ENCODE assay signal across 8 cellular contexts in the genomic region with DNA sequence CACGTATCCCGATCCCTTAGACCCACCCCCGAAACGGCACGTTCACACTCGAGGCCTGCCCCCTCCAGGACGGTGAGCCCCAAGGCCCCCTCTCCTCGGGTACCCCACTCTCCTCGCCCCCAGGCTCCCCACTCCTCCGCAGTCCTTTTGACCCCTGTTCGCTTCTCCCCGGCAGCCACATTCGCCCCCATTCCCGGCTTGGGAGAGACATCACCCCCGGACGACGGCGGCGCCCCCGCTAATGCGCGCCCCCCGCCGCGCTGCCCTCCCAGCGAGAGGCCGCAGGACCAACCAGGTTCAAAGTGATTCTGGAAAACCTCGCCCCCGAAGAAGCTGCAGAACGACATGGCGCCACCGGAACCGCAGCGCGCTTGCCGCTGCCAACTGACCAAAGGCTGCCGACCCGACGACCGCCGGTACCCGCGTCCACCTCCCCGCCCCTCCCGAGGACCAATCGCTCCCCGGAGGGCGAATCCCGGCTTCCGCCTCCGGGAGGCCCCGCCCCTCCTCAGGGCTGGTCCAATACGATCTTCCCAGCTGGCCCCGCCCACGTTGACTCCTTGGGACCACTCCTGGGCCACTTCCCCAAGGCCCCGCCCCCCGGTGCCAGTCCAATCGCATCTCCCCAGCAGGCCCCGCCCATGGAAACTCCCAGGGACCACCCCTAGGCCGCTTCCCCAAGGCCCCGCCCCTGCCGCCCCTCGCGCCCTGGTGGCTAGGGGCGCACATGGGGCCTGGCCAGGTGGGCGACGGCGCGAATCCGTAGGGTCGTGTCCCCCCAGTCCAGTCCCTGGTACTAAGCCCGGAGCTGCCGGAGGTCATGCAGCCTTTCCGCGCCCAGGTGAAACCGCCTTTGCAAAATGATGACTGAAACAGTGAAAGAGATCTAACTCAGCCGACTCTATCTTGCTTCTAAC. TPM values are rescaled to one million over a fixed set of nuclear protein-coding genes. Genes with fewer than 3 reads are reported as not detected.
DNase-seq lines count a peak whose midpoint lies in the region; ATAC-seq and TF ChIP-seq lines count a peak whose summit lies in the region.

A gene with protein sequence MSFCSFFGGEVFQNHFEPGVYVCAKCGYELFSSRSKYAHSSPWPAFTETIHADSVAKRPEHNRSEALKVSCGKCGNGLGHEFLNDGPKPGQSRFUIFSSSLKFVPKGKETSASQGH (minus strand): TSS at position 390 of the 917 bp plus-strand sequence. CDS start 43 bp downstream, at position 347.

- H3K4me3 ChIP-seq in testis: peak within 1 kb of the TSS; percentile 85 to 89

- no peak for TF ChIP-seq CTCF in omental fat pad (IDR thresholded peaks at IDR 0.05)
- no peak for TF ChIP-seq CTCF in testis (IDR thresholded peaks at IDR 0.05)

- H3K36me3 ChIP-seq in testis (ENCODE audit: low read depth, missing control alignments): no peaks in the 10 kb centered on the region

- peaks cover 2% of the 10 kb centered on the region for H3K36me3 Mint-ChIP-seq in activated naive CD4-positive, alpha-beta T cell treated with anti-CD3 and anti-CD28 coated beads, Interleukin-2, amount 50 U/mL, for 24 hours

- H3K9me3 ChIP-seq in testis: no peaks in the 10 kb centered on the region

- DNase-seq in GM04504 (ENCODE audit: low read depth) (peak; percentile 96), NCI-H1092 (lab: John Stamatoyannopoulos, UW) (peak; percentile 100), germinal center (ENCODE audit: low spot score) (peak; percentile 100), omental fat pad (ENCODE audit: low spot score) (peak; percentile 99), testis (peak; percentile 100)

- H3K27me3 Mint-ChIP-seq in activated naive CD4-positive, alpha-beta T cell treated with anti-CD3 and anti-CD28 coated beads, Interleukin-2, amount 50 U/mL, for 24 hours: no peaks in the 10 kb centered on the region

- intact Hi-C loops in testis (cut with DNase I; ENCODE audit: low total_unique reads): no loop called here

- peak; percentile 92 for ATAC-seq in HG02588 (IDR thresholded peaks at IDR 0.05; ENCODE audit: unreplicated experiment)
- peak; percentile 97 for ATAC-seq in SK-N-SH treated with all-trans-retinoic acid at 6 μM for 48 hours
- peak; percentile 97 for ATAC-seq in omental fat pad (ENCODE audit: low FRiP score)

- H3K4me3 Mint-ChIP-seq in activated naive CD4-positive, alpha-beta T cell treated with anti-CD3 and anti-CD28 coated beads, Interleukin-2, amount 50 U/mL, for 24 hours: peak within 1 kb of the TSS; percentile 82

- WGBS in testis, 2 donors: 1 to 3% methylated on average over 11 to 76 of the region's 77 CpGs

- peaks cover 16% of the 10 kb centered on the region for H3K4me1 ChIP-seq in testis

- H3K27ac ChIP-seq in testis: peak within 1 kb of the TSS; percentile 46 to 64

- peak; percentile 23 for TF ChIP-seq POLR2A in testis (IDR thresholded peaks at IDR 0.05)

- H3K27me3 ChIP-seq in testis: no peaks in the 10 kb centered on the region

- H3K27ac Mint-ChIP-seq in activated naive CD4-positive, alpha-beta T cell treated with anti-CD3 and anti-CD28 coated beads, Interleukin-2, amount 50 U/mL, for 24 hours: peak within 1 kb of the TSS; percentile 38

- no peaks in the 10 kb centered on the region for H3K9me3 Mint-ChIP-seq in activated naive CD4-positive, alpha-beta T cell treated with anti-CD3 and anti-CD28 coated beads, Interleukin-2, amount 50 U/mL, for 24 hours

- peaks cover 19% of the 10 kb centered on the region for H3K4me1 Mint-ChIP-seq in activated naive CD4-positive, alpha-beta T cell treated with anti-CD3 and anti-CD28 coated beads, Interleukin-2, amount 50 U/mL, for 24 hours

TF ChIP-seq in SK-N-SH treated with all-trans-retinoic acid at 6 μM for 48 hours, 23 proteins besides CTCF, POLR2A, EP300 and RAD21:
- TF ChIP-seq TCF4 (CRISPR knock-in tag; IDR thresholded peaks at IDR 0.05; ENCODE audit: borderline replicate concordance) (no peak), PPARA (CRISPR knock-in tag; IDR thresholded peaks at IDR 0.05; ENCODE audit: borderline replicate concordance) (no peak), ZFP30 (CRISPR knock-in tag; IDR thresholded peaks at IDR 0.05) (no peak), ZNF70 (CRISPR knock-in tag; IDR thresholded peaks at IDR 0.05) (no peak)

RNA-seq across cellular contexts. Expression of the gene that starts here (rescaled TPM):
- 10 to 100 TPM in 3 of 4 donors, 1 to 10 TPM in 1; 9.6 to 64.0 (median 17.1) TPM for total RNA-seq in omental fat pad
- 10 to 100 TPM; 17.5 to 19.8 TPM for total RNA-seq in testis
- 35.2 TPM for polyA plus RNA-seq in testis (ENCODE audit: insufficient read depth, low read depth, low replicate concordance)

Comparison
In these comparisons a context has a peak if more than half of its experiments do, and no peak if none do; other contexts are left out.
1. Peak in every context shown above with its lines: DNase-seq, ATAC-seq, H3K4me3 ChIP-seq and H3K27ac ChIP-seq.